ENCODE assay signal across 1 cellular context in the genomic region with DNA sequence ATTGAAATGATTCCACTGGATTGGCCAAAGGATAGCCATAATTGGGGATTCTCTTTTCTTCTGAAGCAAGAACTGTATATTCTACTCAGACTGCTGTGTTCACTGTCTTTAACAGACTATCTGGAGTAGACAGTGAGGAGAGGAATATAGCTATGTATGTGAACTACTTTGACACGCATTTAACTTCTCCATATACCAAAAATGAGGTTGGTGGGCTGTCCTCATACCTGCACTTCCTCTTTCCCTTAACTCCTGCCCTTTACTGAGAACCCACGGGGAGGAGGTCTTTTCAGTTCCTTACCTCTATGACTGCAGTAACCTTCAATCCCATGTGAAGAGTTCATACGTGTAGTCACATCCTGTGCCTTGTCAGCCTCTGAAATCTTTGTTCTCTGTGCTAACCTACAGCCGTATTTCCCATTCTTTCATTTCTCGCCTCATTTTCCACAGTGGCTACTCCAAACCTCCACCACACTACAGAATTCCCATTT.
TF ChIP-seq lines count a peak whose summit lies in the region.

No MANE protein-coding gene starts in this region.

TF ChIP-seq in HepG2, 621 proteins besides CTCF, POLR2A, EP300 and RAD21 (continued from another document):
- TF ChIP-seq, protein P1, sequence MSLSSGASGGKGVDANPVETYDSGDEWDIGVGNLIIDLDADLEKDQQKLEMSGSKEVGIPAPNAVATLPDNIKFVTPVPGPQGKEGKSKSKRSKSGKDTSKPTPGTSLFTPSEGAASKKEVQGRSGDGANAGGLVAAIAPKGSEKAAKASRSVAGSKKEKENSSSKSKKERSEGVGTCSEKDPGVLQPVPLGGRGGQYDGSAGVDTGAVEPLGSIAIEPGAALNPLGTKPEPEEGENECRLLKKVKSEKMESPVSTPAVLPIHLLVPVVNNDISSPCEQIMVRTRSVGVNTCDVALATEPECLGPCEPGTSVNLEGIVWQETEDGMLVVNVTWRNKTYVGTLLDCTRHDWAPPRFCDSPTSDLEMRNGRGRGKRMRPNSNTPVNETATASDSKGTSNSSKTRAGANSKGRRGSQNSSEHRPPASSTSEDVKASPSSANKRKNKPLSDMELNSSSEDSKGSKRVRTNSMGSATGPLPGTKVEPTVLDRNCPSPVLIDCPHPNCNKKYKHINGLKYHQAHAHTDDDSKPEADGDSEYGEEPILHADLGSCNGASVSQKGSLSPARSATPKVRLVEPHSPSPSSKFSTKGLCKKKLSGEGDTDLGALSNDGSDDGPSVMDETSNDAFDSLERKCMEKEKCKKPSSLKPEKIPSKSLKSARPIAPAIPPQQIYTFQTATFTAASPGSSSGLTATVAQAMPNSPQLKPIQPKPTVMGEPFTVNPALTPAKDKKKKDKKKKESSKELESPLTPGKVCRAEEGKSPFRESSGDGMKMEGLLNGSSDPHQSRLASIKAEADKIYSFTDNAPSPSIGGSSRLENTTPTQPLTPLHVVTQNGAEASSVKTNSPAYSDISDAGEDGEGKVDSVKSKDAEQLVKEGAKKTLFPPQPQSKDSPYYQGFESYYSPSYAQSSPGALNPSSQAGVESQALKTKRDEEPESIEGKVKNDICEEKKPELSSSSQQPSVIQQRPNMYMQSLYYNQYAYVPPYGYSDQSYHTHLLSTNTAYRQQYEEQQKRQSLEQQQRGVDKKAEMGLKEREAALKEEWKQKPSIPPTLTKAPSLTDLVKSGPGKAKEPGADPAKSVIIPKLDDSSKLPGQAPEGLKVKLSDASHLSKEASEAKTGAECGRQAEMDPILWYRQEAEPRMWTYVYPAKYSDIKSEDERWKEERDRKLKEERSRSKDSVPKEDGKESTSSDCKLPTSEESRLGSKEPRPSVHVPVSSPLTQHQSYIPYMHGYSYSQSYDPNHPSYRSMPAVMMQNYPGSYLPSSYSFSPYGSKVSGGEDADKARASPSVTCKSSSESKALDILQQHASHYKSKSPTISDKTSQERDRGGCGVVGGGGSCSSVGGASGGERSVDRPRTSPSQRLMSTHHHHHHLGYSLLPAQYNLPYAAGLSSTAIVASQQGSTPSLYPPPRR (CRISPR knock-in tag; IDR thresholded peaks at IDR 0.05; ENCODE audit: borderline replicate concordance), result no peak
- no peak for TF ChIP-seq ZEB1 (IDR thresholded peaks at IDR 0.05; ENCODE audit: insufficient replicate concordance, low read depth)
- TF ChIP-seq ZNF816 (CRISPR knock-in tag; IDR thresholded peaks at IDR 0.05; ENCODE audit: borderline replicate concordance), result no peak
- TF ChIP-seq, protein P2, sequence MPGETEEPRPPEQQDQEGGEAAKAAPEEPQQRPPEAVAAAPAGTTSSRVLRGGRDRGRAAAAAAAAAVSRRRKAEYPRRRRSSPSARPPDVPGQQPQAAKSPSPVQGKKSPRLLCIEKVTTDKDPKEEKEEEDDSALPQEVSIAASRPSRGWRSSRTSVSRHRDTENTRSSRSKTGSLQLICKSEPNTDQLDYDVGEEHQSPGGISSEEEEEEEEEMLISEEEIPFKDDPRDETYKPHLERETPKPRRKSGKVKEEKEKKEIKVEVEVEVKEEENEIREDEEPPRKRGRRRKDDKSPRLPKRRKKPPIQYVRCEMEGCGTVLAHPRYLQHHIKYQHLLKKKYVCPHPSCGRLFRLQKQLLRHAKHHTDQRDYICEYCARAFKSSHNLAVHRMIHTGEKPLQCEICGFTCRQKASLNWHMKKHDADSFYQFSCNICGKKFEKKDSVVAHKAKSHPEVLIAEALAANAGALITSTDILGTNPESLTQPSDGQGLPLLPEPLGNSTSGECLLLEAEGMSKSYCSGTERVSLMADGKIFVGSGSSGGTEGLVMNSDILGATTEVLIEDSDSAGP (CRISPR knock-in tag; IDR thresholded peaks at IDR 0.05; ENCODE audit: borderline replicate concordance), result no peak
- TF ChIP-seq, protein P3, sequence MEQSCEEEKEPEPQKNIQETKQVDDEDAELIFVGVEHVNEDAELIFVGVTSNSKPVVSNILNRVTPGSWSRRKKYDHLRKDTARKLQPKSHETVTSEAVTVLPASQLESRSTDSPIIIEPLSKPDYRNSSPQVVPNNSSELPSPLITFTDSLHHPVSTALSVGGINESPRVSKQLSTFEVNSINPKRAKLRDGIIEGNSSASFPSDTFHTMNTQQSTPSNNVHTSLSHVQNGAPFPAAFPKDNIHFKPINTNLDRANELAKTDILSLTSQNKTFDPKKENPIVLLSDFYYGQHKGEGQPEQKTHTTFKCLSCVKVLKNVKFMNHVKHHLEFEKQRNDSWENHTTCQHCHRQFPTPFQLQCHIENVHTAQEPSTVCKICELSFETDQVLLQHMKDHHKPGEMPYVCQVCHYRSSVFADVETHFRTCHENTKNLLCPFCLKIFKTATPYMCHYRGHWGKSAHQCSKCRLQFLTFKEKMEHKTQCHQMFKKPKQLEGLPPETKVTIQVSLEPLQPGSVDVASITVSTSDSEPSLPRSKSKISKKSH (CRISPR knock-in tag; IDR thresholded peaks at IDR 0.05; ENCODE audit: borderline replicate concordance), result no peak
- TF ChIP-seq ZNF709 (CRISPR knock-in tag; IDR thresholded peaks at IDR 0.05), result no peak
- TF ChIP-seq ZBTB7A (CRISPR knock-in tag; IDR thresholded peaks at IDR 0.05), result no peak
- TF ChIP-seq, protein P4, sequence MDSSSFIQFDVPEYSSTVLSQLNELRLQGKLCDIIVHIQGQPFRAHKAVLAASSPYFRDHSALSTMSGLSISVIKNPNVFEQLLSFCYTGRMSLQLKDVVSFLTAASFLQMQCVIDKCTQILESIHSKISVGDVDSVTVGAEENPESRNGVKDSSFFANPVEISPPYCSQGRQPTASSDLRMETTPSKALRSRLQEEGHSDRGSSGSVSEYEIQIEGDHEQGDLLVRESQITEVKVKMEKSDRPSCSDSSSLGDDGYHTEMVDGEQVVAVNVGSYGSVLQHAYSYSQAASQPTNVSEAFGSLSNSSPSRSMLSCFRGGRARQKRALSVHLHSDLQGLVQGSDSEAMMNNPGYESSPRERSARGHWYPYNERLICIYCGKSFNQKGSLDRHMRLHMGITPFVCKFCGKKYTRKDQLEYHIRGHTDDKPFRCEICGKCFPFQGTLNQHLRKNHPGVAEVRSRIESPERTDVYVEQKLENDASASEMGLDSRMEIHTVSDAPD (CRISPR knock-in tag; IDR thresholded peaks at IDR 0.05), result no peak
- TF ChIP-seq ZNF224 (CRISPR knock-in tag; IDR thresholded peaks at IDR 0.05), result no peak
- TF ChIP-seq ZNF446 (CRISPR knock-in tag; IDR thresholded peaks at IDR 0.05), result no peak
